19 cellular contexts compared by ENCODE assay signal in genomic region chr13:40973409-40973808, GRCh38. TPM values are rescaled to one million over a fixed set of nuclear protein-coding genes. Genes with fewer than 3 reads are reported as not detected.
DNase-seq lines count a peak whose midpoint lies in the region; ATAC-seq and TF ChIP-seq lines count a peak whose summit lies in the region.
"Had no signal": no experiment of that assay in that cellular context is flagged by ENCODE, and none has a peak within 500 bp of the region (broad histone marks: within the 10 kb centered on the region; RNA-seq: fewer than 3 reads in every experiment).

No MANE protein-coding gene starts in this region.

- peak overlapping the region; percentile 43 for H3K4me3 Mint-ChIP-seq in T-helper 2 cell treated with Interferon-gamma antibody and Interleukin-4, amounts not matched to agents 5 μg/mL and 100 μg/mL, for 36 hours
- H3K4me3 Mint-ChIP-seq in activated T-helper 2 cell treated with anti-CD3 and anti-CD28 coated beads, Interferon-gamma antibody, Interleukin-2, Interleukin-4, amounts not matched to agents 10 μg/mL and 5 μg/mL and 100 μg/mL, durations not matched to agents 14 hours and 24 hours and 36 hours (ENCODE audit: low read depth), result no peak overlapping the region
- H3K4me3 Mint-ChIP-seq: neural progenitor cell had no signal

- no peak for DNase-seq in T-helper 2 cell treated with Interferon-gamma antibody and Interleukin-4, amounts not matched to agents 5 μg/mL and 100 μg/mL, for 36 hours (ENCODE audit: low spot score)
- DNase-seq in T-helper 2 cell (no peak), HL-60 (ENCODE audit: low read depth in 1 of 2, low spot score in 1 of 2) (no peak), D341Med (ENCODE audit: low spot score) (no peak)
- DNase-seq in activated T-helper 2 cell treated with anti-CD3 and anti-CD28 coated beads, Interferon-gamma antibody, Interleukin-2, Interleukin-4, amounts not matched to agents 10 μg/mL and 5 μg/mL and 100 μg/mL, durations not matched to agents 14 hours and 24 hours and 36 hours (ENCODE audit: low spot score), result no peak
- DNase-seq: 8988T; activated CD8-positive, alpha-beta memory T cell treated with anti-CD3 and anti-CD28 coated beads, Interleukin-2, amount 50 U/mL, for 4 hours; anterior cingulate cortex; lower lobe of right lung; NCI-H2081 treated with DMSO at 0.1 percent for 48 hours; NCI-H526 treated with DMSO at 0.1 percent for 48 hours; right lobe of liver; stimulated activated CD4-positive, alpha-beta T cell treated with anti-CD3 and anti-CD28 coated beads, Interleukin-2, amount 100 ng/mL, for 24 hours had no signal

- H3K36me3 Mint-ChIP-seq in T-helper 2 cell treated with Interferon-gamma antibody and Interleukin-4, amounts not matched to agents 5 μg/mL and 100 μg/mL, for 36 hours (ENCODE audit: low read depth), result peaks cover 46% of the 10 kb centered on the region
- peaks cover 27% of the 10 kb centered on the region for H3K36me3 Mint-ChIP-seq in activated T-helper 2 cell treated with anti-CD3 and anti-CD28 coated beads, Interferon-gamma antibody, Interleukin-2, Interleukin-4, amounts not matched to agents 10 μg/mL and 5 μg/mL and 100 μg/mL, durations not matched to agents 14 hours and 24 hours and 36 hours (ENCODE audit: low read depth)
- H3K36me3 Mint-ChIP-seq: neural progenitor cell had no signal

- H3K27me3 ChIP-seq in HL-60 (ENCODE audit: insufficient read depth, poor library complexity, severe bottlenecking), result no peaks in the 10 kb centered on the region
- no peaks in the 10 kb centered on the region for H3K27me3 ChIP-seq in neutrophil
- H3K27me3 ChIP-seq: neural progenitor cell, right lobe of liver, tibial nerve had no signal

- intact Hi-C loops in activated T-helper 2 cell treated with anti-CD3 and anti-CD28 coated beads, Interferon-gamma antibody, Interleukin-2, Interleukin-4, amounts not matched to agents 10 μg/mL and 5 μg/mL and 100 μg/mL, durations not matched to agents 14 hours and 24 hours and 36 hours (cut with micrococcal nuclease), result no loop called here

- ATAC-seq in GM19467 (IDR thresholded peaks at IDR 0.05; ENCODE audit: unreplicated experiment), result no peak
- ATAC-seq in HG02884 (IDR thresholded peaks at IDR 0.05; ENCODE audit: unreplicated experiment), result no peak
- ATAC-seq: lower lobe of right lung, right lobe of liver had no signal

- no peaks in the 10 kb centered on the region for H3K9me3 Mint-ChIP-seq in T-helper 2 cell treated with Interferon-gamma antibody and Interleukin-4, amounts not matched to agents 5 μg/mL and 100 μg/mL, for 36 hours
- no peaks in the 10 kb centered on the region for H3K9me3 Mint-ChIP-seq in activated T-helper 2 cell treated with anti-CD3 and anti-CD28 coated beads, Interferon-gamma antibody, Interleukin-2, Interleukin-4, amounts not matched to agents 10 μg/mL and 5 μg/mL and 100 μg/mL, durations not matched to agents 14 hours and 24 hours and 36 hours
- H3K9me3 Mint-ChIP-seq: neural progenitor cell had no signal

- H3K4me3 ChIP-seq in HL-60 (replicated peaks; ENCODE audit: insufficient read depth, low read length) (no peak overlapping the region), neutrophil (ENCODE audit: low read depth in 1 of 2, low read length in 1 of 2) (no peak overlapping the region)
- H3K4me3 ChIP-seq: HAP-1, lower lobe of right lung, neural progenitor cell, right lobe of liver, tibial nerve had no signal

- peaks cover 79 to 96% of the 10 kb centered on the region in 2 experiments for H3K4me1 ChIP-seq in neutrophil (ENCODE audit: control insufficient read depth in 1 of 2, insufficient read depth in 1 of 2, low read depth in 1 of 2, low read length in 1 of 2)
- H3K4me1 ChIP-seq: HAP-1 had no signal

- H3K36me3 ChIP-seq in neutrophil, result peaks cover 4% of the 10 kb centered on the region
- H3K36me3 ChIP-seq: HAP-1, neural progenitor cell, right lobe of liver, tibial nerve had no signal

- peaks cover 84% of the 10 kb centered on the region for H3K4me1 Mint-ChIP-seq in T-helper 2 cell treated with Interferon-gamma antibody and Interleukin-4, amounts not matched to agents 5 μg/mL and 100 μg/mL, for 36 hours (ENCODE audit: low read depth)
- H3K4me1 Mint-ChIP-seq in activated T-helper 2 cell treated with anti-CD3 and anti-CD28 coated beads, Interferon-gamma antibody, Interleukin-2, Interleukin-4, amounts not matched to agents 10 μg/mL and 5 μg/mL and 100 μg/mL, durations not matched to agents 14 hours and 24 hours and 36 hours (ENCODE audit: low read depth), result peaks cover 81% of the 10 kb centered on the region

- H3K27ac Mint-ChIP-seq in T-helper 2 cell treated with Interferon-gamma antibody and Interleukin-4, amounts not matched to agents 5 μg/mL and 100 μg/mL, for 36 hours, result no peak overlapping the region
- H3K27ac Mint-ChIP-seq in activated T-helper 2 cell treated with anti-CD3 and anti-CD28 coated beads, Interferon-gamma antibody, Interleukin-2, Interleukin-4, amounts not matched to agents 10 μg/mL and 5 μg/mL and 100 μg/mL, durations not matched to agents 14 hours and 24 hours and 36 hours, result peak overlapping the region; percentile 30
- H3K27ac Mint-ChIP-seq: neural progenitor cell had no signal

- peak overlapping the region; percentile 5; the same call in 1 of the 2 replicates for H3K27ac ChIP-seq in HL-60 (replicated peaks)
- peak overlapping the region; percentile 73 for H3K27ac ChIP-seq in neutrophil
- H3K27ac ChIP-seq: lower lobe of right lung, neural progenitor cell, tibial nerve had no signal

- no peak for TF ChIP-seq CTCF in HL-60 (IDR thresholded peaks at IDR 0.05; ENCODE audit: insufficient read depth, low read length)
- TF ChIP-seq CTCF in neutrophil (IDR thresholded peaks at IDR 0.05), result no peak

- no peaks in the 10 kb centered on the region for H3K27me3 Mint-ChIP-seq in T-helper 2 cell treated with Interferon-gamma antibody and Interleukin-4, amounts not matched to agents 5 μg/mL and 100 μg/mL, for 36 hours (ENCODE audit: low read depth)
- H3K27me3 Mint-ChIP-seq in activated T-helper 2 cell treated with anti-CD3 and anti-CD28 coated beads, Interferon-gamma antibody, Interleukin-2, Interleukin-4, amounts not matched to agents 10 μg/mL and 5 μg/mL and 100 μg/mL, durations not matched to agents 14 hours and 24 hours and 36 hours (ENCODE audit: low read depth), result no peaks in the 10 kb centered on the region

- no peaks in the 10 kb centered on the region for H3K9me3 ChIP-seq in neutrophil
- H3K9me3 ChIP-seq: HAP-1, lower lobe of right lung, right lobe of liver, tibial nerve had no signal

RNA-seq across cellular contexts. Expression of gene ELF1, which starts 45.7 kb away (rescaled TPM):
- total RNA-seq in activated T-helper 2 cell treated with anti-CD3 and anti-CD28 coated beads, Interferon-gamma antibody, Interleukin-2, Interleukin-4, amounts not matched to agents 10 μg/mL and 5 μg/mL and 100 μg/mL, durations not matched to agents 14 hours and 24 hours and 36 hours, result 65.3 and 68.1 TPM in 2 replicates
